Comparison of ENCODE assay signal across 8 cellular contexts in the genomic region with DNA sequence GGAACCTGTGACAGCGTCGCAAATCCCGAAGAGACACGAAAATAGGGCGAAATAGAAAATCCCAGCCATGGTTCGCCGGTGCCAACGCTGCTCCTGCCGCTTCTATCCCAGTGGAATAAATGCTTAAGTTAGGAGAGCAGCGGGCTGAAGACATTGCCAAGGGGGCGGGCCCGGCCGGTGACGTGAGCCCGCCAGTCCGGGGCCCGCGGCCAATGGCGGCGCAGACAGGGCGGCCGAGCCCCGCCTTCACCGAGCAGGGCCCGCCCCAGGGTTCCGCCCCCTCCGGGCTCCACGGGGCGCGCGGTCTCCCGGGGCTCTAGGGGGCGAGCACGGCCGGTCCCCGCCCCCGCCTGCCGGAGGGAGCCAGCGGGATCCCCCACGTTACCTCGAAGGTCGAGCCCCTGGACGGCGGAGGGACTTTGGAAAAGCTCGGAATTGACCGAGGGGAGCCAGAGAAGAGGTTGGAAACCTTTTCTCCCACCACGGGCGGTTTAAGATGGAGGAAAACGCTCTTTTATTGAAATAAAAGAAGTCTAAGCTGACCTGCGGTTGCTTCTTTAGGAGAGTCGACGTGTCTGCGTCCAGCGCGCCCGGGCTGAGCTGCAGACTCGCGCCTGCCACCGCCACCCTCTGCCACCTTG. TPM values are rescaled to one million over a fixed set of nuclear protein-coding genes. Genes with fewer than 3 reads are reported as not detected.
DNase-seq lines count a peak whose midpoint lies in the region; ATAC-seq, FAIRE-seq and TF ChIP-seq lines count a peak whose summit lies in the region.

A gene (minus strand): TSS at position 125 of the 641 bp plus-strand sequence. CDS start 56 bp downstream, at position 69.

- H3K4me1 ChIP-seq in H1 (replicated peaks in 1 of 4; ENCODE audit: control insufficient read depth in 3 of 4, insufficient read depth in 4 of 4, low read length in 3 of 4) = peaks cover 4 to 18% (median 7%) of the 10 kb centered on the region in 4 experiments; a peak in 6 of 7 replicates

- no peak for FAIRE-seq in H1 (lab: Jason Lieb, UNC)

- H2BK20ac ChIP-seq in H1 (ENCODE audit: low read length) = no peak within 1 kb of the TSS

- TF ChIP-seq EP300 in H1 (IDR thresholded peaks at IDR 0.05; ENCODE audit: borderline replicate concordance in 1 of 2, low read depth in 2 of 2, low read length in 2 of 2) = no peak

- H3K27ac ChIP-seq in H1 (ENCODE audit: low read depth, low read length) = no peak within 1 kb of the TSS

- 0 out of 2 replicates have a peak within 1 kb of the TSS, but pooled peaks have one; percentile 45 for H2AFZ ChIP-seq in H1 (ENCODE audit: low read length)

- peak within 1 kb of the TSS; percentile 79 for H3K4me3 ChIP-seq in AG10803 (ENCODE audit: low read length)
- H3K4me3 ChIP-seq in H1 (ENCODE audit: extremely low read depth in 1 of 4, insufficient read depth in 2 of 4, low read depth in 3 of 4, low read length in 4 of 4) = peak within 1 kb of the TSS; percentile 61 to 77 (median 70)

- DNase-seq in AG10803 (ENCODE audit: low read depth) (peak; percentile 86), GM19240 (ENCODE audit: insufficient read length, low spot score) (peak; percentile 59), NCI-H774 (lab: John Stamatoyannopoulos, UW) (peak; percentile 86), H1 (ENCODE audit: low read depth in 1 of 2, low spot score in 2 of 2) (peak in 1 of 2 experiments; percentile 87), memory B cell (ENCODE audit: low spot score in 2 of 2) (peak; percentile 89 to 91)
- DNase-seq in activated CD8-positive, alpha-beta memory T cell treated with anti-CD3 and anti-CD28 coated beads, Interleukin-2, amount 10 ng/mL, durations not matched to agents 7 days and 5 days = peak; percentile 81
- peak; percentile 58 to 75 (median 62) for DNase-seq in stimulated activated CD4-positive, alpha-beta T cell treated with anti-CD3 and anti-CD28 coated beads, TNF-alpha, amount 100 ng/mL, for 48 hours (ENCODE audit: low read depth in 3 of 3)

- peak within 1 kb of the TSS; percentile 65; the same call in 1 of the 2 replicates for H4K8ac ChIP-seq in H1 (ENCODE audit: extremely low read depth, insufficient read depth, low read length)

- peaks cover 4% of the 10 kb centered on the region; the same call in 1 of the 2 replicates for H3K79me1 ChIP-seq in H1 (ENCODE audit: low read depth, low read length)

- no peak for TF ChIP-seq RAD21 in H1 (IDR thresholded peaks at IDR 0.05 in 1 of 2, conservative IDR thresholded peaks at IDR 0.05 in 1 of 2; ENCODE audit: low read depth in 2 of 2, low read length in 2 of 2)

- no peaks in the 10 kb centered on the region; a peak in 1 of 8 replicates for H3K36me3 ChIP-seq in H1 (ENCODE audit: control insufficient read depth in 2 of 4, insufficient read depth in 4 of 4, low read length in 3 of 4)

- no peak within 1 kb of the TSS for H3K23ac ChIP-seq in H1 (ENCODE audit: insufficient read length)

- peaks cover 73% of the 10 kb centered on the region for H3K27me3 Mint-ChIP-seq in activated CD8-positive, alpha-beta memory T cell treated with anti-CD3 and anti-CD28 coated beads, Interleukin-2, amount 10 ng/mL, durations not matched to agents 7 days and 5 days
- H3K27me3 Mint-ChIP-seq in memory B cell = peaks cover 21% of the 10 kb centered on the region

- peak within 1 kb of the TSS; percentile 84 for H3K4me3 Mint-ChIP-seq in activated CD8-positive, alpha-beta memory T cell treated with anti-CD3 and anti-CD28 coated beads, Interleukin-2, amount 10 ng/mL, durations not matched to agents 7 days and 5 days
- H3K4me3 Mint-ChIP-seq in memory B cell = peak within 1 kb of the TSS; percentile 92

- no peaks in the 10 kb centered on the region for H3K36me3 Mint-ChIP-seq in activated CD8-positive, alpha-beta memory T cell treated with anti-CD3 and anti-CD28 coated beads, Interleukin-2, amount 10 ng/mL, durations not matched to agents 7 days and 5 days
- peaks cover 1% of the 10 kb centered on the region for H3K36me3 Mint-ChIP-seq in memory B cell

- H3K14ac ChIP-seq in H1 (ENCODE audit: insufficient read length) = no peak within 1 kb of the TSS

- H3K18ac ChIP-seq in H1 (ENCODE audit: extremely low read depth, low read length) = peak within 1 kb of the TSS; percentile 78

- no peak within 1 kb of the TSS for H3K4ac ChIP-seq in H1 (replicated peaks; ENCODE audit: insufficient read length, low read depth, low read length)

- H3K79me2 ChIP-seq in H1 (ENCODE audit: control insufficient read depth in 1 of 2, insufficient read depth in 2 of 2, low read length in 2 of 2) = peaks cover 0 to 3% of the 10 kb centered on the region in 2 experiments; a peak in 1 of 4 replicates

- H2BK15ac ChIP-seq in H1 (ENCODE audit: low read length) = no peak within 1 kb of the TSS

- H4K91ac ChIP-seq in H1 (replicated peaks; ENCODE audit: insufficient read length, low read length) = peak within 1 kb of the TSS; percentile 46

- TF ChIP-seq CTCF in AG10803 (conservative IDR thresholded peaks at IDR 0.05; ENCODE audit: low read length) = no peak; the same call in 1 of the 2 replicates
- no peak for TF ChIP-seq CTCF in H1 (IDR thresholded peaks at IDR 0.05; ENCODE audit: control extremely low read depth in 1 of 3, insufficient read depth in 1 of 3, low read depth in 1 of 3, low read length in 3 of 3)

- H2BK12ac ChIP-seq in H1 (ENCODE audit: low read depth, low read length) = peak within 1 kb of the TSS; percentile 60; the same call in 1 of the 2 replicates

- POLR2A ChIA-PET in H1 (lab: Charles Lee; ENCODE audit: partially characterized antibody) = interaction anchor here (0.6 to 1.0 kb wide), 3 partner anchors 14 to 398 kb away, joined by 3 to 4 read pairs (median 4); no protein-coding TSS in a partner anchor

- H2BK5ac ChIP-seq in H1 (ENCODE audit: low read depth, low read length) = peak within 1 kb of the TSS; percentile 55; the same call in 1 of the 2 replicates

- 4% methylated on average over 26 of the region's 59 CpGs; no CpG with 5 or more reads in 1 of the 2 experiments for whole genome bisulfite sequencing in H1 (ENCODE audit: extremely low coverage in 1 of 2, insufficient coverage in 1 of 2, insufficient read length in 1 of 2, insufficient replicate concordance in 2 of 2, low coverage in 1 of 2, low lambda C conversion rate in 2 of 2, missing lambda C conversion rate in 1 of 2), 2 experiments

- H4K5ac ChIP-seq in H1 (ENCODE audit: insufficient read length, low read depth, low read length) = peak within 1 kb of the TSS; percentile 10

- no peaks in the 10 kb centered on the region for H3K9me3 ChIP-seq in H1 (ENCODE audit: insufficient read depth in 2 of 2, low read depth in 1 of 2, low read length in 1 of 2)

- TF ChIP-seq POLR2A in H1 (IDR thresholded peaks at IDR 0.05; ENCODE audit: control extremely low read depth in 1 of 2, low read depth in 2 of 2, low read length in 2 of 2) = peak in 1 of 2 experiments; percentile 72; a peak in 1 of 3 replicates

- peak within 1 kb of the TSS; percentile 91 to 97 for H3K4me2 ChIP-seq in H1 (ENCODE audit: insufficient read depth in 1 of 2, low read depth in 2 of 2, low read length in 2 of 2)

- H4K20me1 ChIP-seq in H1 (replicated peaks in 1 of 2; ENCODE audit: control insufficient read depth in 1 of 2, insufficient read depth in 2 of 2, low read length in 2 of 2) = peaks cover 3 to 6% of the 10 kb centered on the region in 2 experiments

- peak within 1 kb of the TSS in 3 of 4 experiments; percentile 29 to 36 (median 29); a peak in 4 of 7 replicates for H3K9ac ChIP-seq in H1 (replicated peaks in 1 of 4; ENCODE audit: extremely low read depth in 1 of 4, low read depth in 3 of 4, low read length in 3 of 4)

- no peak within 1 kb of the TSS for H2AK5ac ChIP-seq in H1 (ENCODE audit: low read depth, low read length)

- peak; percentile 93 for ATAC-seq in HG03432 (IDR thresholded peaks at IDR 0.05; ENCODE audit: unreplicated experiment)
- peak; percentile 95 for ATAC-seq in activated CD8-positive, alpha-beta memory T cell treated with anti-CD3 and anti-CD28 coated beads, Interleukin-2, amount 10 ng/mL, durations not matched to agents 7 days and 5 days
- peak; percentile 87 for ATAC-seq in memory B cell (ENCODE audit: low read depth)

- peaks cover 31% of the 10 kb centered on the region for H3K23me2 ChIP-seq in H1 (ENCODE audit: low read depth, low read length)

- no peaks in the 10 kb centered on the region for H3K9me3 Mint-ChIP-seq in activated CD8-positive, alpha-beta memory T cell treated with anti-CD3 and anti-CD28 coated beads, Interleukin-2, amount 10 ng/mL, durations not matched to agents 7 days and 5 days (ENCODE audit: low read depth)
- H3K9me3 Mint-ChIP-seq in memory B cell = no peaks in the 10 kb centered on the region

- peaks cover 26% of the 10 kb centered on the region for H3K4me1 Mint-ChIP-seq in activated CD8-positive, alpha-beta memory T cell treated with anti-CD3 and anti-CD28 coated beads, Interleukin-2, amount 10 ng/mL, durations not matched to agents 7 days and 5 days
- peaks cover 33% of the 10 kb centered on the region for H3K4me1 Mint-ChIP-seq in memory B cell

- CTCF ChIA-PET in activated CD8-positive, alpha-beta memory T cell treated with anti-CD3 and anti-CD28 coated beads, Interleukin-2, amount 10 ng/mL, durations not matched to agents 7 days and 5 days (lab: Charles Lee) = interaction anchor here (1.0 to 3.1 kb wide), 5 partner anchors 12 to 886 kb away, joined by 3 to 20 read pairs (median 4); no protein-coding TSS in a partner anchor
- CTCF ChIA-PET in H1 (lab: Charles Lee; ENCODE audit: partially characterized antibody) = interaction anchor here (1.1 to 2.2 kb wide), 4 partner anchors 15 to 787 kb away, joined by 3 to 9 read pairs (median 4); no protein-coding TSS in a partner anchor

- H3K27me3 ChIP-seq in H1 (replicated peaks in 1 of 4; ENCODE audit: control insufficient read depth in 3 of 4, extremely low read depth in 1 of 4, insufficient read depth in 3 of 4, low read length in 3 of 4) = peaks cover 3 to 30% (median 23%) of the 10 kb centered on the region in 4 experiments

- H3K27ac Mint-ChIP-seq in activated CD8-positive, alpha-beta memory T cell treated with anti-CD3 and anti-CD28 coated beads, Interleukin-2, amount 10 ng/mL, durations not matched to agents 7 days and 5 days = peak within 1 kb of the TSS; percentile 50
- peak within 1 kb of the TSS; percentile 74 for H3K27ac Mint-ChIP-seq in memory B cell

- peak within 1 kb of the TSS; percentile 26 for H3K56ac ChIP-seq in H1 (replicated peaks; ENCODE audit: insufficient read length, low read depth, low read length)

- H2BK120ac ChIP-seq in H1 (replicated peaks; ENCODE audit: low read depth, low read length) = no peak within 1 kb of the TSS

RNA-seq across cellular contexts. Expression of the gene that starts here (rescaled TPM):
- under 1 TPM; 0.59 to 0.91 TPM for total RNA-seq in activated CD8-positive, alpha-beta memory T cell treated with anti-CD3 and anti-CD28 coated beads, Interleukin-2, amount 10 ng/mL, durations not matched to agents 7 days and 5 days
- total RNA-seq in H1 (2021; fragmentation: NEBNext Ultra II Directional; extraction: Animal tissue kit (Norgen Biotek cat#: 25700)) = 4.3 and 5.1 TPM in 2 replicates
- polyA plus RNA-seq in H1 (2011; rRNA removed) = 5.7 and 6.4 TPM in 2 replicates
- polyA plus RNA-seq in H1 (2011; cell fraction: cytosol; rRNA removed) = 6.3 TPM
- 14.7 TPM for polyA plus RNA-seq in H1 (2011; cell fraction: nucleus; rRNA removed)
- polyA plus RNA-seq in H1 (2012, experiment 1 of 2) = 4.9 to 11.0 TPM (median 5.6 TPM) in 4 replicates
- polyA plus RNA-seq in H1 (2012, experiment 2 of 2) = 0.33 TPM
- polyA plus RNA-seq in H1 (2013, experiment 1 of 2) = 6.8 TPM
- 5.1 TPM for polyA plus RNA-seq in H1 (2013, experiment 2 of 2)
- polyA minus RNA-seq in H1 (2011; rRNA and poly(A)+ RNA removed) = 20.6 and 27.8 TPM in 2 replicates
- 9.3 TPM for polyA minus RNA-seq in H1 (2011; cell fraction: cytosol; rRNA and poly(A)+ RNA removed)
- 31.9 TPM for polyA minus RNA-seq in H1 (2011; cell fraction: nucleus; rRNA and poly(A)+ RNA removed)

Comparison
In these comparisons a context has a peak if more than half of its experiments do, and no peak if none do; other contexts are left out.
1. Peak in DNase-seq and ATAC-seq in activated CD8-positive, alpha-beta memory T cell treated with anti-CD3 and anti-CD28 coated beads, Interleukin-2, amount 10 ng/mL, durations not matched to agents 7 days and 5 days; RNA of the gene not detected or under 1 TPM.